In the genomic region with DNA sequence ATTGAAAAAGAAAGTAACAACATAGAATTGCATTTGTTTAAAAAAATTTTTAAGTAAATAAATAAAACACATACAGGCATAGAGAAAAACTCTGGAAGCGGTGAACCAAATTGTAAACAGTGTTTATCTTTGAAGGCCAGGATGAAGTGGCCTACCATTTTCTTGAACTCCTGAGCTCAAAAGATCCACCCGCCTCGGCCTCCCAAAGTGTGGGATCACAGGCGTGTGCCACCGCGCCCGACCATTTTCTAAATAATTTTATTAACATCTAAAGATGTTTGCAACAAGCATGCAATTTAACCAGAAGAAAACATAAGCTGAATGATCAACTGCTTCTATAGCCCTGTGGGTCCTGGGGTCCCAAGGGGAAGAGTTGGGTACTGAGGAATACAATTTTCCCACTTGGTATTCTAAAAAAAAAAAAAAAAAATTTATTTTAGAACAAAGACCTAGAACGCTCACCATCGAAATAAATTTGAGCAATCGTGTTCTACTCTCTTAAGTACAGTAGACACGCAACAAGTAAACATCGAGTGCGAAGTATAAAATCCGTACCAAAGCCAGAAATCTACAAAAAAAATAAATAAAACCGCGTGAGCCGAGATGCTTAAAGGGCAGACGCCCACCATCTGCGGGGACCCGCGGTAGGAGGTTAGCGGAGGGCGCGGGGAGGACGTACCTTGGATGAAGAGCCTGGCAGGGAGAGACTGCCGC, we compare ENCODE assay signal across 8 cellular contexts.
DNase-seq lines count a peak whose midpoint lies in the region; ATAC-seq and TF ChIP-seq lines count a peak whose summit lies in the region.

No MANE protein-coding gene starts in this region.

- H3K4me1 Mint-ChIP-seq in activated naive CD4-positive, alpha-beta T cell treated with anti-CD3 and anti-CD28 coated beads, Interleukin-2, amount 10 ng/mL, durations not matched to agents 7 days and 5 days = peaks cover 32% of the 10 kb centered on the region
- peaks cover 10% of the 10 kb centered on the region for H3K4me1 Mint-ChIP-seq in nephron progenitor cell

- peak; percentile 43 for DNase-seq in activated naive CD4-positive, alpha-beta T cell treated with anti-CD3 and anti-CD28 coated beads, Interleukin-2, amount 10 ng/mL, durations not matched to agents 7 days and 5 days
- DNase-seq in activated naive CD4-positive, alpha-beta T cell treated with Interleukin-2 at 50 U/mL for 16 hours = no peak
- DNase-seq in RWPE2 (ENCODE audit: low spot score) = no peak
- DNase-seq in effector memory CD4-positive, alpha-beta T cell = no peak
- DNase-seq in nephron progenitor cell = peak; percentile 8
- DNase-seq in T1000 (lab: John Stamatoyannopoulos, UW) = no peak

- peaks cover 18% of the 10 kb centered on the region for H3K4me1 ChIP-seq in RWPE2 (ENCODE audit: insufficient read depth, poor library complexity, severe bottlenecking)
- peaks cover 8% of the 10 kb centered on the region for H3K4me1 ChIP-seq in effector memory CD4-positive, alpha-beta T cell (ENCODE audit: control insufficient read depth, insufficient read depth, low read length, poor library complexity, severe bottlenecking)

- TF ChIP-seq CTCF in RWPE2 (IDR thresholded peaks at IDR 0.05; ENCODE audit: poor library complexity, severe bottlenecking) = no peak
- TF ChIP-seq CTCF in nephron progenitor cell (IDR thresholded peaks at IDR 0.05) = no peak

- ATAC-seq in RWPE2 (ENCODE audit: low read depth) = no peak
- no peak for ATAC-seq in GM18519 (IDR thresholded peaks at IDR 0.05; ENCODE audit: low FRiP score, unreplicated experiment)
- no peak for ATAC-seq in GM18868 (IDR thresholded peaks at IDR 0.05; ENCODE audit: unreplicated experiment)

- H3K27ac ChIP-seq in RWPE2 (ENCODE audit: poor library complexity, severe bottlenecking) = peak overlapping the region; percentile 93
- peak overlapping the region; percentile 80 for H3K27ac ChIP-seq in effector memory CD4-positive, alpha-beta T cell (ENCODE audit: insufficient read depth, low read length, poor library complexity, severe bottlenecking)

- H3K9me3 ChIP-seq in RWPE2 (ENCODE audit: severe bottlenecking) = no peaks in the 10 kb centered on the region
- H3K9me3 ChIP-seq in effector memory CD4-positive, alpha-beta T cell (ENCODE audit: control insufficient read depth, low read length) = peaks cover under 1% of the 10 kb centered on the region

- CTCF ChIA-PET in activated naive CD4-positive, alpha-beta T cell treated with anti-CD3 and anti-CD28 coated beads, Interleukin-2, amount 10 ng/mL, durations not matched to agents 7 days and 5 days (lab: Charles Lee) = interaction anchor here (0.6 to 2.2 kb wide), 4 partner anchors 25 to 414 kb away, joined by 3 to 7 read pairs (median 4); a partner anchor contains a TSS

- peaks cover 26% of the 10 kb centered on the region for H3K27me3 Mint-ChIP-seq in activated naive CD4-positive, alpha-beta T cell treated with anti-CD3 and anti-CD28 coated beads, Interleukin-2, amount 10 ng/mL, durations not matched to agents 7 days and 5 days
- H3K27me3 Mint-ChIP-seq in nephron progenitor cell (ENCODE audit: low read depth, poor library complexity) = peaks cover 12% of the 10 kb centered on the region

- peaks cover 5% of the 10 kb centered on the region for H3K9me3 Mint-ChIP-seq in activated naive CD4-positive, alpha-beta T cell treated with anti-CD3 and anti-CD28 coated beads, Interleukin-2, amount 10 ng/mL, durations not matched to agents 7 days and 5 days
- H3K9me3 Mint-ChIP-seq in nephron progenitor cell = peaks cover 42% of the 10 kb centered on the region

- H3K27ac Mint-ChIP-seq in activated naive CD4-positive, alpha-beta T cell treated with anti-CD3 and anti-CD28 coated beads, Interleukin-2, amount 10 ng/mL, durations not matched to agents 7 days and 5 days = peak overlapping the region; percentile 99
- peak overlapping the region; percentile 99 for H3K27ac Mint-ChIP-seq in nephron progenitor cell

- H3K27me3 ChIP-seq in RWPE2 (ENCODE audit: insufficient read depth, poor library complexity, severe bottlenecking) = no peaks in the 10 kb centered on the region
- H3K27me3 ChIP-seq in effector memory CD4-positive, alpha-beta T cell (replicated peaks; ENCODE audit: control insufficient read depth, insufficient read depth, low read length, poor library complexity, severe bottlenecking) = no peaks in the 10 kb centered on the region

- H3K4me3 Mint-ChIP-seq in activated naive CD4-positive, alpha-beta T cell treated with anti-CD3 and anti-CD28 coated beads, Interleukin-2, amount 10 ng/mL, durations not matched to agents 7 days and 5 days = peak overlapping the region; percentile 90
- H3K4me3 Mint-ChIP-seq in nephron progenitor cell = peak overlapping the region; percentile 95

- peaks cover 21% of the 10 kb centered on the region for H3K36me3 Mint-ChIP-seq in activated naive CD4-positive, alpha-beta T cell treated with anti-CD3 and anti-CD28 coated beads, Interleukin-2, amount 10 ng/mL, durations not matched to agents 7 days and 5 days
- H3K36me3 Mint-ChIP-seq in nephron progenitor cell (ENCODE audit: low read depth) = peaks cover 13% of the 10 kb centered on the region

- H3K4me3 ChIP-seq in RWPE2 (ENCODE audit: severe bottlenecking) = peak overlapping the region; percentile 71
- peak overlapping the region; percentile 78 for H3K4me3 ChIP-seq in effector memory CD4-positive, alpha-beta T cell (ENCODE audit: insufficient read depth, low read depth, low read length, poor library complexity, severe bottlenecking)

- H3K36me3 ChIP-seq in RWPE2 (ENCODE audit: low read depth) = peaks cover under 1% of the 10 kb centered on the region; the same call in 1 of the 2 replicates
- H3K36me3 ChIP-seq in effector memory CD4-positive, alpha-beta T cell (ENCODE audit: control insufficient read depth, insufficient read depth, low read length) = no peaks in the 10 kb centered on the region

Comparison
In these comparisons a context has a peak if more than half of its experiments do, and no peak if none do; other contexts are left out.
1. DNase-seq: peak in activated naive CD4-positive, alpha-beta T cell treated with anti-CD3 and anti-CD28 coated beads, Interleukin-2, amount 10 ng/mL, durations not matched to agents 7 days and 5 days (single experiment) and nephron progenitor cell (single experiment); none in activated naive CD4-positive, alpha-beta T cell treated with Interleukin-2 at 50 U/mL for 16 hours (single experiment), RWPE2 (single experiment), effector memory CD4-positive, alpha-beta T cell (0 of 3) and T1000 (single experiment).